Comparison of ENCODE assay signal across 9 cellular contexts in the genomic region with DNA sequence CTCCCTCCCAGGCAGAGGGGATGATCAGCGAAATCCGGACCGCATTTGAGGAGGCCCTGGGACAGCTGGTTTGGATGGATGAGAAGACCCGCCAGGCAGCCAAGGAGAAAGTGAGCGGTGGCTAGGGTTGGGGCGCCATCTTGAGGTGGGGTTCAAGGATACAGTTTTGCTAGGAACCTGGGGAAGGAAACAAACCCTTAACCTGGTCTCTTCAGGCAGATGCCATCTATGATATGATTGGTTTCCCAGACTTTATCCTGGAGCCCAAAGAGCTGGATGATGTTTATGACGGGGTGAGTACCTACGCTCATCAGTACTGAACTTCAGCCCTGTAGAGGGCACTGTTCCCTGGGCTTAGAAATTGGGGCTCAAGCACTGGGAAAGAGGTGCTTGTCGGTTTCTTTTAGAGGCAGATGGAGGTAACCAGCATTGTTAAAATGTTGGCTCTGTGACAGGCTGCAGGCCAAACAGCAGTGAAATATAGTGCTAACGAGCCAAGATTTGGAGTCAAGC. TPM values are rescaled to one million over a fixed set of nuclear protein-coding genes. Genes with fewer than 3 reads are reported as not detected.
DNase-seq lines count a peak whose midpoint lies in the region; ATAC-seq, FAIRE-seq and TF ChIP-seq lines count a peak whose summit lies in the region.
"Had no signal": no experiment of that assay in that cellular context is flagged by ENCODE, and none has a peak within 500 bp of the region (broad histone marks: within the 10 kb centered on the region; RNA-seq: fewer than 3 reads in every experiment).

No MANE protein-coding gene starts in this region.

- peak; percentile 21 to 52 for ATAC-seq in left cardiac atrium
- ATAC-seq in GM21360 (IDR thresholded peaks at IDR 0.05; ENCODE audit: unreplicated experiment): no peak

- CTCF ChIA-PET in SK-N-SH (lab: Yijun Ruan, JAX): interaction anchor here (0.5 to 2.2 kb wide), 19 partner anchors 9 to 404 kb away, joined by 3 to 8 read pairs (median 4); a partner anchor contains a TSS

- DNase-seq in GM10266 (ENCODE audit: extremely low spot score) (peak; percentile 87), NCI-H1092 (lab: John Stamatoyannopoulos, UW) (peak; percentile 30), SK-N-SH (peak; percentile 83), left cardiac atrium (peak; percentile 42), small intestine (peak; percentile 48), putamen (ENCODE audit: low spot score) (no peak)
- DNase-seq in activated naive CD8-positive, alpha-beta T cell treated with anti-CD3 and anti-CD28 coated beads for 36 hours: peak; percentile 64

- H3K27ac Mint-ChIP-seq in activated naive CD8-positive, alpha-beta T cell treated with anti-CD3 and anti-CD28 coated beads for 36 hours: no peak overlapping the region

- TF ChIP-seq EP300 in SK-N-SH (IDR thresholded peaks at IDR 0.05; ENCODE audit: borderline replicate concordance in 1 of 2, low read depth in 1 of 2, low read length in 1 of 2): no peak

- H3K4me1 Mint-ChIP-seq in activated naive CD8-positive, alpha-beta T cell treated with anti-CD3 and anti-CD28 coated beads for 36 hours: peaks cover 3% of the 10 kb centered on the region

- no peaks in the 10 kb centered on the region for H3K9me2 ChIP-seq in SK-N-SH

- H3K27me3 Mint-ChIP-seq in activated naive CD8-positive, alpha-beta T cell treated with anti-CD3 and anti-CD28 coated beads for 36 hours: peaks cover 25% of the 10 kb centered on the region

- H3K4me1 ChIP-seq in SK-N-SH (ENCODE audit: control insufficient read depth in 1 of 2, insufficient read depth in 2 of 2, low read depth in 1 of 2, low read length in 1 of 2) (peaks cover 0 to 4% of the 10 kb centered on the region in 2 experiments; a peak in 1 of 4 replicates), small intestine (ENCODE audit: control insufficient read depth in 2 of 2, insufficient read depth in 1 of 2, low read depth in 1 of 2, low read length in 1 of 2) (no peaks in the 10 kb centered on the region)

- no peaks in the 10 kb centered on the region for H3K36me3 Mint-ChIP-seq in activated naive CD8-positive, alpha-beta T cell treated with anti-CD3 and anti-CD28 coated beads for 36 hours

- H3K79me2 ChIP-seq in SK-N-SH (ENCODE audit: insufficient read depth): no peaks in the 10 kb centered on the region

- H3K36me3 ChIP-seq in SK-N-SH (replicated peaks in 1 of 2; ENCODE audit: control insufficient read depth in 1 of 2, insufficient read depth in 2 of 2, low read length in 1 of 2): no peaks in the 10 kb centered on the region
- no peaks in the 10 kb centered on the region for H3K36me3 ChIP-seq in small intestine (ENCODE audit: control insufficient read depth in 2 of 2, insufficient read depth in 2 of 2, low read length in 2 of 2)

- H3K4me3 Mint-ChIP-seq in activated naive CD8-positive, alpha-beta T cell treated with anti-CD3 and anti-CD28 coated beads for 36 hours: no peak overlapping the region

- TF ChIP-seq RAD21 in SK-N-SH (IDR thresholded peaks at IDR 0.05; ENCODE audit: low read length): peak; percentile 78

- no peak overlapping the region for H3K9ac ChIP-seq in SK-N-SH

- no peaks in the 10 kb centered on the region; the same call in 1 of the 2 replicates for H3K27me3 ChIP-seq in SK-N-SH (ENCODE audit: insufficient read depth)
- H3K27me3 ChIP-seq in small intestine (ENCODE audit: control insufficient read depth in 2 of 2, insufficient read depth in 2 of 2, low read length in 2 of 2): no peaks in the 10 kb centered on the region

- POLR2A ChIA-PET in SK-N-SH (lab: Yijun Ruan, JAX): no interaction called here

- intact Hi-C loops in left cardiac atrium (cut with DNase I): loop anchor here in 1 of 2 donors (5.0 kb wide), 1 partner anchor 392 kb away; no protein-coding TSS in a partner anchor

- H3K9me3 Mint-ChIP-seq in activated naive CD8-positive, alpha-beta T cell treated with anti-CD3 and anti-CD28 coated beads for 36 hours: no peaks in the 10 kb centered on the region

- H3K27ac ChIP-seq in SK-N-SH (ENCODE audit: low read depth in 2 of 2, low read length in 1 of 2) (no peak overlapping the region), small intestine (ENCODE audit: low read depth in 1 of 2, low read length in 1 of 2) (no peak overlapping the region)

- peak; percentile 60 for TF ChIP-seq CTCF in GM10266 (IDR thresholded peaks at IDR 0.05; ENCODE audit: control insufficient read depth, insufficient read depth, low read depth, missing control alignments)
- TF ChIP-seq CTCF in SK-N-SH (IDR thresholded peaks at IDR 0.05): peak; percentile 68

- H3K9me3 ChIP-seq in SK-N-SH (no peaks in the 10 kb centered on the region), small intestine (ENCODE audit: control insufficient read depth, low read depth) (no peaks in the 10 kb centered on the region)

- H3F3A ChIP-seq in SK-N-SH (replicated peaks; ENCODE audit: insufficient read depth): peaks cover 4% of the 10 kb centered on the region

- no peak overlapping the region; a peak in 1 of 4 replicates for H3K4me3 ChIP-seq in SK-N-SH (ENCODE audit: low read depth in 2 of 2, low read length in 1 of 2)
- H3K4me3 ChIP-seq in small intestine (ENCODE audit: low read depth in 1 of 2, low read length in 2 of 2): no peak overlapping the region

- H4K20me1 ChIP-seq in SK-N-SH (ENCODE audit: insufficient read depth): no peaks in the 10 kb centered on the region

- no peak overlapping the region for H3K4me2 ChIP-seq in SK-N-SH

- no peak overlapping the region for H2AFZ ChIP-seq in SK-N-SH (ENCODE audit: low read depth)

- 47% methylated on average over 9 of the region's 10 CpGs for WGBS in SK-N-SH (ENCODE audit: low lambda C conversion rate)
- 5 to 9% (median 8%) methylated on average over 10 of the region's 10 CpGs for WGBS in small intestine, 3 donors

- FAIRE-seq in small intestine (lab: Jason Lieb, UNC): no peak
- FAIRE-seq: colon had no signal

TF ChIP-seq in SK-N-SH, 30 proteins besides CTCF, POLR2A, EP300 and RAD21:
- TF ChIP-seq, protein P1, sequence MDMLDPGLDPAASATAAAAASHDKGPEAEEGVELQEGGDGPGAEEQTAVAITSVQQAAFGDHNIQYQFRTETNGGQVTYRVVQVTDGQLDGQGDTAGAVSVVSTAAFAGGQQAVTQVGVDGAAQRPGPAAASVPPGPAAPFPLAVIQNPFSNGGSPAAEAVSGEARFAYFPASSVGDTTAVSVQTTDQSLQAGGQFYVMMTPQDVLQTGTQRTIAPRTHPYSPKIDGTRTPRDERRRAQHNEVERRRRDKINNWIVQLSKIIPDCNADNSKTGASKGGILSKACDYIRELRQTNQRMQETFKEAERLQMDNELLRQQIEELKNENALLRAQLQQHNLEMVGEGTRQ (IDR thresholded peaks at IDR 0.05; ENCODE audit: borderline replicate concordance, low read depth, low read length): no peak
- no peak for TF ChIP-seq FOXM1 (IDR thresholded peaks at IDR 0.05; ENCODE audit: low read depth)
- TF ChIP-seq JUND (IDR thresholded peaks at IDR 0.05): no peak
- TF ChIP-seq SMC3 (IDR thresholded peaks at IDR 0.05; ENCODE audit: low read depth, low read length): peak; percentile 51

RNA-seq across cellular contexts. Expression of a gene that starts 9.6 kb away (rescaled TPM):
- polyA plus RNA-seq in SK-N-SH (2012; rRNA removed) (328 and 382 TPM in 2 replicates), small intestine (100 to 1,000 TPM; 104 to 149 (median 122) TPM)
- 208 and 302 TPM in 2 replicates for polyA plus RNA-seq in SK-N-SH (2012; cell fraction: cytosol; rRNA removed)
- 224 and 445 TPM in 2 replicates for polyA plus RNA-seq in SK-N-SH (2012; cell fraction: nucleus; rRNA removed)
- total RNA-seq in activated naive CD8-positive, alpha-beta T cell treated with anti-CD3 and anti-CD28 coated beads for 36 hours: 100 to 1,000 TPM; 257 to 282 TPM
- total RNA-seq in left cardiac atrium: 100 to 1,000 TPM; 176 to 217 TPM

RNA-seq across cellular contexts. Expression of a gene that starts 13.7 kb away (rescaled TPM):
- polyA plus RNA-seq in SK-N-SH (2012; rRNA removed): 0.03 and 0.16 TPM in 2 replicates
- polyA plus RNA-seq in SK-N-SH (2012; cell fraction: cytosol; rRNA removed): 0.03 TPM in 1 of 2 replicates, not detected in the other
- polyA plus RNA-seq in SK-N-SH (2012; cell fraction: nucleus; rRNA removed): 0.11 and 0.18 TPM in 2 replicates
- not detected for total RNA-seq in activated naive CD8-positive, alpha-beta T cell treated with anti-CD3 and anti-CD28 coated beads for 36 hours
- total RNA-seq in left cardiac atrium: 1 to 10 TPM in 1 of 2 donors, not detected in 1; 1.1 TPM
- polyA plus RNA-seq in small intestine: 1 to 10 TPM in 1 of 3 donors, not detected in 2; 2.1 TPM

RNA-seq across cellular contexts. Expression of a gene that starts 24.9 kb away (rescaled TPM):
- polyA plus RNA-seq in SK-N-SH (2012; rRNA removed) (207 and 262 TPM in 2 replicates), small intestine (100 to 1,000 TPM; 115 to 220 (median 120) TPM)
- polyA plus RNA-seq in SK-N-SH (2012; cell fraction: cytosol; rRNA removed): 144 and 191 TPM in 2 replicates
- 356 and 392 TPM in 2 replicates for polyA plus RNA-seq in SK-N-SH (2012; cell fraction: nucleus; rRNA removed)
- 100 to 1,000 TPM; 644 to 660 TPM for total RNA-seq in activated naive CD8-positive, alpha-beta T cell treated with anti-CD3 and anti-CD28 coated beads for 36 hours
- total RNA-seq in left cardiac atrium: 100 to 1,000 TPM; 229 to 275 TPM

RNA-seq across cellular contexts. Expression of a gene that starts 28.1 kb away (rescaled TPM):
- 0.89 and 2.2 TPM in 2 replicates for polyA plus RNA-seq in SK-N-SH (2012; rRNA removed)
- 1.7 and 2.4 TPM in 2 replicates for polyA plus RNA-seq in SK-N-SH (2012; cell fraction: cytosol; rRNA removed)
- 1.2 and 1.8 TPM in 2 replicates for polyA plus RNA-seq in SK-N-SH (2012; cell fraction: nucleus; rRNA removed)
- total RNA-seq in activated naive CD8-positive, alpha-beta T cell treated with anti-CD3 and anti-CD28 coated beads for 36 hours: not detected
- under 1 TPM in 1 of 2 donors, not detected in 1; 0.18 TPM for total RNA-seq in left cardiac atrium
- polyA plus RNA-seq in small intestine: under 1 TPM in 1 of 3 donors, not detected in 2; 0.72 TPM

RNA-seq across cellular contexts. Expression of a gene that starts 40.0 kb away (rescaled TPM):
- 7.2 and 9.3 TPM in 2 replicates for polyA plus RNA-seq in SK-N-SH (2012; rRNA removed)
- 6.1 and 7.2 TPM in 2 replicates for polyA plus RNA-seq in SK-N-SH (2012; cell fraction: cytosol; rRNA removed)
- 3.6 and 4.6 TPM in 2 replicates for polyA plus RNA-seq in SK-N-SH (2012; cell fraction: nucleus; rRNA removed)
- total RNA-seq in activated naive CD8-positive, alpha-beta T cell treated with anti-CD3 and anti-CD28 coated beads for 36 hours: 10 to 100 TPM; 10.2 to 10.9 TPM
- total RNA-seq in left cardiac atrium: 1 to 10 TPM; 1.9 to 3.1 TPM
- polyA plus RNA-seq in small intestine: 1 to 10 TPM; 8.1 to 9.7 (median 8.1) TPM
